Comparison of ENCODE assay signal across 1 cellular context in the genomic region with DNA sequence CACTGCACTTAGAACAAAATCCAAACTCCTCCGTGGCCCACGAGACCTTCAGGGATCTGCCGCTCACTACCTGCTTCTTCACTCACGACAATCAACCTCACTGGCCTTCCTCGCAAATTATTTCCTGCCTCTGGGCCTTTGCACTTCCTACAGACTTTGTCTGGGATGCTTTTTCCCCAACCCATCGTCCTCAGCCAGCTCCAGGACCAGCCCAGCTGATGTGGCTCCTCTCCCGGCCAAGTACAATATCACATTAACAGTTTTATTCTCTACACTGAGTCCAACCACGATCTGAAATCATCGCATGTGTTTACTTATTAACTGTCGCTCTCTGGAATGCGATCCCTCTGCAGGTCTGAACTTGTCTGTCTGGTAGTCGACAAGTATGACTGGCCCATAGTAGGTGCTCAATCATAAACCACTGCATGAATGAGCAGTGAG.
TF ChIP-seq lines count a peak whose summit lies in the region.

No MANE protein-coding gene starts in this region.

TF ChIP-seq in WTC11, 78 proteins besides CTCF, POLR2A, EP300 and RAD21 (continued from another document):
- TF ChIP-seq, protein P1, sequence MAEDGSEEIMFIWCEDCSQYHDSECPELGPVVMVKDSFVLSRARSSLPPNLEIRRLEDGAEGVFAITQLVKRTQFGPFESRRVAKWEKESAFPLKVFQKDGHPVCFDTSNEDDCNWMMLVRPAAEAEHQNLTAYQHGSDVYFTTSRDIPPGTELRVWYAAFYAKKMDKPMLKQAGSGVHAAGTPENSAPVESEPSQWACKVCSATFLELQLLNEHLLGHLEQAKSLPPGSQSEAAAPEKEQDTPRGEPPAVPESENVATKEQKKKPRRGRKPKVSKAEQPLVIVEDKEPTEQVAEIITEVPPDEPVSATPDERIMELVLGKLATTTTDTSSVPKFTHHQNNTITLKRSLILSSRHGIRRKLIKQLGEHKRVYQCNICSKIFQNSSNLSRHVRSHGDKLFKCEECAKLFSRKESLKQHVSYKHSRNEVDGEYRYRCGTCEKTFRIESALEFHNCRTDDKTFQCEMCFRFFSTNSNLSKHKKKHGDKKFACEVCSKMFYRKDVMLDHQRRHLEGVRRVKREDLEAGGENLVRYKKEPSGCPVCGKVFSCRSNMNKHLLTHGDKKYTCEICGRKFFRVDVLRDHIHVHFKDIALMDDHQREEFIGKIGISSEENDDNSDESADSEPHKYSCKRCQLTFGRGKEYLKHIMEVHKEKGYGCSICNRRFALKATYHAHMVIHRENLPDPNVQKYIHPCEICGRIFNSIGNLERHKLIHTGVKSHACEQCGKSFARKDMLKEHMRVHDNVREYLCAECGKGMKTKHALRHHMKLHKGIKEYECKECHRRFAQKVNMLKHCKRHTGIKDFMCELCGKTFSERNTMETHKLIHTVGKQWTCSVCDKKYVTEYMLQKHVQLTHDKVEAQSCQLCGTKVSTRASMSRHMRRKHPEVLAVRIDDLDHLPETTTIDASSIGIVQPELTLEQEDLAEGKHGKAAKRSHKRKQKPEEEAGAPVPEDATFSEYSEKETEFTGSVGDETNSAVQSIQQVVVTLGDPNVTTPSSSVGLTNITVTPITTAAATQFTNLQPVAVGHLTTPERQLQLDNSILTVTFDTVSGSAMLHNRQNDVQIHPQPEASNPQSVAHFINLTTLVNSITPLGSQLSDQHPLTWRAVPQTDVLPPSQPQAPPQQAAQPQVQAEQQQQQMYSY (CRISPR knock-in tag; IDR thresholded peaks at IDR 0.05), result no peak
TF ChIP-seq in WTC11: peak in this region for 1.
